In genomic region chr13:45527699-45528462, GRCh38 we compare ENCODE assay signal across 16 cellular contexts.
A peak's percentile ranks its signal among the peaks of the same experiment; 100 is the strongest.
DNase-seq lines count a peak whose midpoint lies in the region; ATAC-seq and TF ChIP-seq lines count a peak whose summit lies in the region.
"Had no signal": no experiment of that assay in that cellular context is flagged by ENCODE, and none has a peak within 500 bp of the region (broad histone marks: within the 10 kb centered on the region; RNA-seq: fewer than 3 reads in every experiment).

No MANE protein-coding gene starts in this region.

- WGBS in trophoblast cell (ENCODE audit: extremely low coverage, insufficient coverage, insufficient read length): no CpG with 5 or more reads among the region's 6 CpGs

- H4K12ac ChIP-seq in trophoblast cell (ENCODE audit: low read depth, low read length): no peak overlapping the region

- POLR2A ChIA-PET in PC-3 (lab: Charles Lee; ENCODE audit: unreplicated experiment): no interaction called here

- H3K79me2 ChIP-seq in PC-3 (ENCODE audit: low read length): no peaks in the 10 kb centered on the region
- no peaks in the 10 kb centered on the region for H3K79me2 ChIP-seq in fibroblast of lung (ENCODE audit: control insufficient read depth, insufficient read depth, low read length)
- no peaks in the 10 kb centered on the region for H3K79me2 ChIP-seq in trophoblast cell (ENCODE audit: control insufficient read depth, insufficient read depth, low read length, poor library complexity)

- H3K4me2 ChIP-seq in PC-3 (ENCODE audit: low read length) (peak overlapping the region; percentile 76), fibroblast of lung (ENCODE audit: extremely low read depth, insufficient read depth, low read length) (peak overlapping the region; percentile 35), trophoblast cell (ENCODE audit: low read length) (no peak overlapping the region)

- TF ChIP-seq CTCF in PC-3 (conservative IDR thresholded peaks at IDR 0.05; ENCODE audit: low read depth, low read length): no peak
- TF ChIP-seq CTCF in fibroblast of lung (conservative IDR thresholded peaks at IDR 0.05 in 1 of 2, IDR thresholded peaks at IDR 0.05 in 1 of 2; ENCODE audit: low read depth in 1 of 2, low read length in 2 of 2): no peak
- TF ChIP-seq CTCF in coronary artery (IDR thresholded peaks at IDR 0.05): no peak

- peak overlapping the region; percentile 60 for H2AFZ ChIP-seq in PC-3 (ENCODE audit: low read length)
- no peak overlapping the region for H2AFZ ChIP-seq in fibroblast of lung (ENCODE audit: low read length)
- H2AFZ ChIP-seq in trophoblast cell (ENCODE audit: insufficient read depth, low read length, poor library complexity): no peak overlapping the region

- H3K27ac ChIP-seq in PC-3 (ENCODE audit: low read length) (peak overlapping the region; percentile 95), fibroblast of lung (ENCODE audit: insufficient read depth, low read length) (no peak overlapping the region), trophoblast cell (ENCODE audit: low read depth, low read length) (peak overlapping the region; percentile 64), coronary artery (no peak overlapping the region)
- H3K27ac ChIP-seq: Peyer's patch, right atrium auricular region had no signal

- H4K20me1 ChIP-seq in PC-3 (ENCODE audit: low read length) (no peaks in the 10 kb centered on the region), fibroblast of lung (ENCODE audit: control insufficient read depth, extremely low read depth, insufficient read depth, low read length) (no peaks in the 10 kb centered on the region)

- intact Hi-C loops in PC-3 (cut with micrococcal nuclease): no loop called here

- H3K9ac ChIP-seq in PC-3 (ENCODE audit: low read length) (peak overlapping the region; percentile 60), fibroblast of lung (ENCODE audit: insufficient read depth, low read length) (no peak overlapping the region), trophoblast cell (ENCODE audit: low read length) (no peak overlapping the region)

- DNase-seq in EH (ENCODE audit: low read depth): peak; percentile 25
- DNase-seq in PC-3: peak; percentile 84
- peak; percentile 15 to 30 for DNase-seq in fibroblast of lung (ENCODE audit: low read depth in 2 of 2)
- peak; percentile 8 to 70 for DNase-seq in trophoblast cell
- no peak for DNase-seq in NOMO-1 treated with DMSO at 0.1 percent for 48 hours (lab: John Stamatoyannopoulos, UW; ENCODE audit: unreplicated experiment)
- DNase-seq in nucleus accumbens (lab: John Stamatoyannopoulos, UW): no peak
- DNase-seq in NCI-H69 (lab: John Stamatoyannopoulos, UW): no peak
- DNase-seq in coronary artery (ENCODE audit: low spot score): no peak
- DNase-seq: GDM1; kidney; NCI-H1092; NCI-H2107; Peyer's patch; stimulated activated naive CD8-positive, alpha-beta T cell treated with anti-CD3 and anti-CD28 coated beads, Interleukin-15, Interleukin-2, amounts not matched to agents 100 U/mL and 50 U/mL, for 24 hours had no signal

- H3K4me1 ChIP-seq in PC-3 (ENCODE audit: insufficient read depth, low read length) (peaks cover 45% of the 10 kb centered on the region), fibroblast of lung (ENCODE audit: control insufficient read depth, extremely low read depth, insufficient read depth, low read length) (peaks cover 4% of the 10 kb centered on the region), trophoblast cell (ENCODE audit: control insufficient read depth in 1 of 2, insufficient read depth in 2 of 2, low read length in 2 of 2) (peaks cover 0 to 2% of the 10 kb centered on the region in 2 experiments)
- H3K4me1 ChIP-seq: Peyer's patch, right atrium auricular region had no signal

- no peaks in the 10 kb centered on the region for H3K9me3 ChIP-seq in PC-3 (ENCODE audit: low read length)
- H3K9me3 ChIP-seq in fibroblast of lung (ENCODE audit: control insufficient read depth, insufficient read depth, low read depth, low read length): no peaks in the 10 kb centered on the region
- H3K9me3 ChIP-seq in trophoblast cell (ENCODE audit: insufficient read depth, low read depth, low read length): no peaks in the 10 kb centered on the region
- H3K9me3 ChIP-seq: Peyer's patch, right atrium auricular region had no signal

- H3K4me3 ChIP-seq in PC-3 (ENCODE audit: low read length) (no peak overlapping the region; the same call in 1 of the 2 replicates), fibroblast of lung (replicated peaks in 1 of 4; ENCODE audit: control extremely low read depth in 1 of 4, insufficient read depth in 1 of 4, low read depth in 3 of 4, low read length in 4 of 4) (no peak overlapping the region), trophoblast cell (ENCODE audit: low read depth, low read length) (no peak overlapping the region), coronary artery (no peak overlapping the region)
- H3K4me3 ChIP-seq: Peyer's patch, right atrium auricular region had no signal

- H3K36me3 ChIP-seq in PC-3 (ENCODE audit: low read depth, low read length): peaks cover 25% of the 10 kb centered on the region
- H3K36me3 ChIP-seq in fibroblast of lung (ENCODE audit: control insufficient read depth, insufficient read depth, low read length): peaks cover 2% of the 10 kb centered on the region
- peaks cover 6 to 14% of the 10 kb centered on the region in 2 experiments for H3K36me3 ChIP-seq in trophoblast cell (ENCODE audit: control insufficient read depth in 1 of 2, insufficient read depth in 2 of 2, low read length in 2 of 2)

- H2BK5ac ChIP-seq in trophoblast cell (ENCODE audit: low read depth, low read length, poor library complexity): no peak overlapping the region

- no peak overlapping the region for H3K14ac ChIP-seq in trophoblast cell (ENCODE audit: low read length)

- H2AK5ac ChIP-seq in trophoblast cell (ENCODE audit: low read length): no peak overlapping the region

- H2BK120ac ChIP-seq in trophoblast cell (ENCODE audit: insufficient read depth, low read length, poor library complexity): no peak overlapping the region

- no peak overlapping the region for H3K18ac ChIP-seq in trophoblast cell (ENCODE audit: low read length)

- CTCF ChIA-PET in PC-3 (lab: Charles Lee): no interaction called here

- peak; percentile 75 for ATAC-seq in PC-3
- ATAC-seq: SK-N-SH treated with all-trans-retinoic acid at 6 μM for 48 hours; stimulated activated naive CD8-positive, alpha-beta T cell treated with anti-CD3 and anti-CD28 coated beads, Interleukin-15, Interleukin-2, amounts not matched to agents 100 U/mL and 50 U/mL, for 24 hours had no signal

- H2BK12ac ChIP-seq in trophoblast cell (ENCODE audit: low read length): no peak overlapping the region

- H3K27me3 ChIP-seq in PC-3 (ENCODE audit: low read length) (no peaks in the 10 kb centered on the region), fibroblast of lung (ENCODE audit: control insufficient read depth, insufficient read depth, low read length) (no peaks in the 10 kb centered on the region), trophoblast cell (ENCODE audit: insufficient read depth, low read length) (no peaks in the 10 kb centered on the region)
- H3K27me3 ChIP-seq: Peyer's patch, right atrium auricular region had no signal

- H3K79me1 ChIP-seq in trophoblast cell (ENCODE audit: low read length): peaks cover 2% of the 10 kb centered on the region

- H4K8ac ChIP-seq in trophoblast cell (ENCODE audit: low read depth, low read length): no peak overlapping the region

- no peak overlapping the region for H4K91ac ChIP-seq in trophoblast cell (ENCODE audit: low read depth, low read length)

- BruUV-seq in PC-3 (replicated peaks; lab: Mats Ljungman, UMichigan): no TSS peak

- H3K23ac ChIP-seq in trophoblast cell (ENCODE audit: low read length): no peak overlapping the region

- H3K9me2 ChIP-seq in PC-3 (replicated peaks; ENCODE audit: low read length): no peaks in the 10 kb centered on the region

- peaks cover 4% of the 10 kb centered on the region for H3F3A ChIP-seq in PC-3 (ENCODE audit: low read length, unreplicated experiment)

- H3K4ac ChIP-seq in trophoblast cell (ENCODE audit: low read depth, low read length): no peak overlapping the region

Comparison
In these comparisons a context has a peak if more than half of its experiments do, and no peak if none do; other contexts are left out.
1. DNase-seq: peak in EH (single experiment), PC-3 (single experiment), fibroblast of lung (2 of 2) and trophoblast cell (2 of 2); none in NOMO-1 treated with DMSO at 0.1 percent for 48 hours (single experiment), nucleus accumbens (0 of 56), NCI-H69 (single experiment) and coronary artery (single experiment).
2. H3K27ac ChIP-seq: peak in PC-3 (single experiment) and trophoblast cell (single experiment); none in fibroblast of lung (single experiment) and coronary artery (0 of 2).